In genomic region chr6:28443112-28443773, GRCh38 we compare ENCODE assay signal across 9 cellular contexts. TPM values are rescaled to one million over a fixed set of nuclear protein-coding genes. Genes with fewer than 3 reads are reported as not detected.
DNase-seq lines count a peak whose midpoint lies in the region; ATAC-seq and TF ChIP-seq lines count a peak whose summit lies in the region.
"Had no signal": no experiment of that assay in that cellular context is flagged by ENCODE, and none has a peak within 500 bp of the region (broad histone marks: within the 10 kb centered on the region; RNA-seq: fewer than 3 reads in every experiment).

Gene ZSCAN23 (minus strand): TSS chr6:28443491. CDS start chr6:28436266, 7,225 bp downstream.

- H3K4me3 ChIP-seq in CD4-positive, CD25-positive, alpha-beta regulatory T cell (ENCODE audit: low read depth, low read length) = peak within 1 kb of the TSS; percentile 78
- H3K4me3 ChIP-seq in fibroblast of villous mesenchyme (ENCODE audit: low read depth, low read length) = peak within 1 kb of the TSS; percentile 79

- peak within 1 kb of the TSS; percentile 92 to 96 (median 94) for H3K27ac Mint-ChIP-seq in CD4-positive, CD25-positive, alpha-beta regulatory T cell
- H3K27ac Mint-ChIP-seq in natural killer cell treated with Interleukin-12 subunit alpha and Interleukin-12 subunit beta and Interleukin-15 and Interleukin-18, amount 100 ng/mL, for 72 hours = peak within 1 kb of the TSS; percentile 73 to 93
- H3K27ac Mint-ChIP-seq in stimulated activated naive B cell treated with anti-CD40 and anti-IgM and Interleukin-4, amounts not matched to agents 10 μg/mL and 1 μg/mL and 100 μg/mL, for 72 hours = peak within 1 kb of the TSS; percentile 95

- no peak for TF ChIP-seq CTCF in fibroblast of villous mesenchyme (IDR thresholded peaks at IDR 0.05; ENCODE audit: insufficient read depth, low read depth, low read length)

- H3K27me3 ChIP-seq in CD4-positive, CD25-positive, alpha-beta regulatory T cell (ENCODE audit: control insufficient read depth, insufficient read depth, low read length) = peaks cover 14% of the 10 kb centered on the region

- H3K36me3 ChIP-seq in CD4-positive, CD25-positive, alpha-beta regulatory T cell (ENCODE audit: control insufficient read depth, insufficient read depth, low read length) = no peaks in the 10 kb centered on the region

- peaks cover 20% of the 10 kb centered on the region for H3K4me1 ChIP-seq in CD4-positive, CD25-positive, alpha-beta regulatory T cell (ENCODE audit: control insufficient read depth, insufficient read depth, low read length, poor library complexity, severe bottlenecking)

- H3K27ac ChIP-seq in CD4-positive, CD25-positive, alpha-beta regulatory T cell (ENCODE audit: insufficient read depth, low read length, poor library complexity, severe bottlenecking) = no peak within 1 kb of the TSS

- peaks cover 10 to 30% (median 15%) of the 10 kb centered on the region in 4 donors for H3K4me1 Mint-ChIP-seq in CD4-positive, CD25-positive, alpha-beta regulatory T cell
- peaks cover 25 to 32% of the 10 kb centered on the region in 2 donors for H3K4me1 Mint-ChIP-seq in natural killer cell treated with Interleukin-12 subunit alpha and Interleukin-12 subunit beta and Interleukin-15 and Interleukin-18, amount 100 ng/mL, for 72 hours (ENCODE audit: low read depth in 2 of 2)
- peaks cover 6 to 23% of the 10 kb centered on the region in 2 donors for H3K4me1 Mint-ChIP-seq in stimulated activated naive B cell treated with anti-CD40 and anti-IgM and Interleukin-4, amounts not matched to agents 10 μg/mL and 1 μg/mL and 100 μg/mL, for 72 hours

- H3K27me3 Mint-ChIP-seq in CD4-positive, CD25-positive, alpha-beta regulatory T cell = peaks cover 46% of the 10 kb centered on the region
- peaks cover 15 to 18% of the 10 kb centered on the region in 2 donors for H3K27me3 Mint-ChIP-seq in natural killer cell treated with Interleukin-12 subunit alpha and Interleukin-12 subunit beta and Interleukin-15 and Interleukin-18, amount 100 ng/mL, for 72 hours
- peaks cover 18 to 31% of the 10 kb centered on the region in 2 donors for H3K27me3 Mint-ChIP-seq in stimulated activated naive B cell treated with anti-CD40 and anti-IgM and Interleukin-4, amounts not matched to agents 10 μg/mL and 1 μg/mL and 100 μg/mL, for 72 hours

- H3K36me3 Mint-ChIP-seq in CD4-positive, CD25-positive, alpha-beta regulatory T cell = no peaks in the 10 kb centered on the region
- peaks cover 28% of the 10 kb centered on the region for H3K36me3 Mint-ChIP-seq in natural killer cell treated with Interleukin-12 subunit alpha and Interleukin-12 subunit beta and Interleukin-15 and Interleukin-18, amount 100 ng/mL, for 72 hours
- H3K36me3 Mint-ChIP-seq in stimulated activated naive B cell treated with anti-CD40 and anti-IgM and Interleukin-4, amounts not matched to agents 10 μg/mL and 1 μg/mL and 100 μg/mL, for 72 hours = peaks cover 4 to 9% of the 10 kb centered on the region in 2 donors

- H3K9me3 ChIP-seq in CD4-positive, CD25-positive, alpha-beta regulatory T cell (ENCODE audit: control insufficient read depth in 2 of 2, low read length in 2 of 2) = peaks cover 3 to 19% of the 10 kb centered on the region in 2 experiments

- peaks cover 0 to 6% (median 2%) of the 10 kb centered on the region in 7 donors for H3K9me3 Mint-ChIP-seq in CD4-positive, CD25-positive, alpha-beta regulatory T cell
- peaks cover 9% of the 10 kb centered on the region for H3K9me3 Mint-ChIP-seq in natural killer cell treated with Interleukin-12 subunit alpha and Interleukin-12 subunit beta and Interleukin-15 and Interleukin-18, amount 100 ng/mL, for 72 hours
- peaks cover 12% of the 10 kb centered on the region in 2 donors for H3K9me3 Mint-ChIP-seq in stimulated activated naive B cell treated with anti-CD40 and anti-IgM and Interleukin-4, amounts not matched to agents 10 μg/mL and 1 μg/mL and 100 μg/mL, for 72 hours

- H3K4me3 Mint-ChIP-seq in CD4-positive, CD25-positive, alpha-beta regulatory T cell = peak within 1 kb of the TSS; percentile 74 to 99 (median 88)
- peak within 1 kb of the TSS; percentile 85 for H3K4me3 Mint-ChIP-seq in natural killer cell treated with Interleukin-12 subunit alpha and Interleukin-12 subunit beta and Interleukin-15 and Interleukin-18, amount 100 ng/mL, for 72 hours
- peak within 1 kb of the TSS; percentile 94 to 99 for H3K4me3 Mint-ChIP-seq in stimulated activated naive B cell treated with anti-CD40 and anti-IgM and Interleukin-4, amounts not matched to agents 10 μg/mL and 1 μg/mL and 100 μg/mL, for 72 hours

- ATAC-seq in CD4-positive, CD25-positive, alpha-beta regulatory T cell (ENCODE audit: low read depth in 2 of 2) = peak; percentile 92 to 94
- peak; percentile 52 for ATAC-seq in GM19468 (IDR thresholded peaks at IDR 0.05; ENCODE audit: extremely low read depth, unreplicated experiment)
- peak; percentile 96 to 97 for ATAC-seq in natural killer cell treated with Interleukin-12 subunit alpha and Interleukin-12 subunit beta and Interleukin-15 and Interleukin-18, amount 100 ng/mL, for 72 hours
- peak; percentile 96 to 98 for ATAC-seq in stimulated activated naive B cell treated with anti-CD40 and anti-IgM and Interleukin-4, amounts not matched to agents 10 μg/mL and 1 μg/mL and 100 μg/mL, for 72 hours (replicated peaks)

- peak; percentile 73 to 96 (median 84) for DNase-seq in CD4-positive, CD25-positive, alpha-beta regulatory T cell
- DNase-seq in HT-29 (ENCODE audit: low spot score) (peak; percentile 56), RPMI7951 (ENCODE audit: low read depth) (peak; percentile 91), fibroblast of villous mesenchyme (ENCODE audit: low read depth) (peak; percentile 80)
- peak; percentile 65 for DNase-seq in activated T-helper 9 cell treated with anti-CD3 and anti-CD28 coated beads, Interleukin-2, amount 50 U/mL, for 16 hours (ENCODE audit: low read depth)
- DNase-seq in natural killer cell treated with Interleukin-12 subunit alpha and Interleukin-12 subunit beta and Interleukin-15 and Interleukin-18, amount 100 ng/mL, for 72 hours (ENCODE audit: low spot score) = peak; percentile 88
- DNase-seq in stimulated activated naive B cell treated with anti-CD40 and anti-IgM and Interleukin-4, amounts not matched to agents 10 μg/mL and 1 μg/mL and 100 μg/mL, for 72 hours = peak; percentile 79

RNA-seq across cellular contexts. Expression of gene ZSCAN23, which starts in this region (rescaled TPM):
- 0.69 TPM for total RNA-seq in CD4-positive, CD25-positive, alpha-beta regulatory T cell
- polyA plus RNA-seq in CD4-positive, CD25-positive, alpha-beta regulatory T cell = under 1 TPM in 2 of 4 donors, not detected in 2; 0.09 to 0.13 TPM
- total RNA-seq in HT-29 (2014; rRNA removed; shearing (Covaris generic)) = 0.64 and 1.1 TPM in 2 replicates
- 4.0 and 8.4 TPM in 2 replicates for total RNA-seq in RPMI7951 (2014; rRNA removed; shearing (Covaris generic))
- 4.3 and 9.0 TPM in 2 replicates for total RNA-seq in fibroblast of villous mesenchyme
- 1 to 10 TPM in 1 of 2 donors, under 1 TPM in 1; 0.40 to 1.5 TPM for total RNA-seq in natural killer cell treated with Interleukin-12 subunit alpha and Interleukin-12 subunit beta and Interleukin-15 and Interleukin-18, amount 100 ng/mL, for 72 hours
- total RNA-seq: NCI-H460 had no signal

Comparison
In these comparisons a context has a peak if more than half of its experiments do, and no peak if none do; other contexts are left out.
1. Peak in DNase-seq, ATAC-seq and H3K4me3 ChIP-seq in CD4-positive, CD25-positive, alpha-beta regulatory T cell; RNA of the gene not detected or under 1 TPM.